Comparison of ENCODE assay signal across 19 cellular contexts in the genomic region with DNA sequence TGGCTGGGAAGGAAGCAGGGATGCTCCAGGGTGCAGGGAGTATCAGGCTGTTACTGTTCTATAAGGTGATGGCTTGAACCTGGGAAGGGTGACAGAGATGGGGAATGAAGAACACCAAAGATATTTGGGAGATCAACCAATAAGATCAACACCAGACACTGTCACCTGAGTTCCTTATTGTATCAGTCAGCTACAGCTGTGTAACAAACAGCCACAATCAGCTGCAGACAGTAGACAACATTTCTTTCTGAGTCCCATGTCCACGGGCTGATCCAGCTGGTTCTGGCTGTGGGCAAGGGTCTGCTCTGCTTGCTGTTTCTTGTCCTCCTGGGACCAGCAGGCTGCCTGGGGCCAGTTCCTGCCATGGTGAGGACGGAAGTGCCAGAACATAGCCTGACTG.
"Had no signal": no experiment of that assay in that cellular context is flagged by ENCODE, and none has a peak within 500 bp of the region (broad histone marks: within the 10 kb centered on the region; RNA-seq: fewer than 3 reads in every experiment).

No MANE protein-coding gene starts in this region.

- DNase-seq: Karpas-422, KG1, MG63, NCI-H1092, NCI-H1105 treated with DMSO at 0.1 percent for 48 hours, NCI-H1417 treated with DMSO at 0.1 percent for 48 hours, NCI-H146, NCI-H1694 treated with DMSO at 0.1 percent for 48 hours, NCI-H1930, NCI-H2081, NCI-H2107, NCI-H2227 treated with DMSO at 0.1 percent for 48 hours, NCI-H524 treated with DMSO at 0.1 percent for 48 hours, NCI-H69, NCI-H774, SHP77 treated with DMSO at 0.1 percent for 48 hours, SJCRH30 had no signal

- ATAC-seq: Right ventricle myocardium inferior, SK-N-SH treated with all-trans-retinoic acid at 6 μM for 48 hours had no signal
